10 cellular contexts compared by ENCODE assay signal in the genomic region with DNA sequence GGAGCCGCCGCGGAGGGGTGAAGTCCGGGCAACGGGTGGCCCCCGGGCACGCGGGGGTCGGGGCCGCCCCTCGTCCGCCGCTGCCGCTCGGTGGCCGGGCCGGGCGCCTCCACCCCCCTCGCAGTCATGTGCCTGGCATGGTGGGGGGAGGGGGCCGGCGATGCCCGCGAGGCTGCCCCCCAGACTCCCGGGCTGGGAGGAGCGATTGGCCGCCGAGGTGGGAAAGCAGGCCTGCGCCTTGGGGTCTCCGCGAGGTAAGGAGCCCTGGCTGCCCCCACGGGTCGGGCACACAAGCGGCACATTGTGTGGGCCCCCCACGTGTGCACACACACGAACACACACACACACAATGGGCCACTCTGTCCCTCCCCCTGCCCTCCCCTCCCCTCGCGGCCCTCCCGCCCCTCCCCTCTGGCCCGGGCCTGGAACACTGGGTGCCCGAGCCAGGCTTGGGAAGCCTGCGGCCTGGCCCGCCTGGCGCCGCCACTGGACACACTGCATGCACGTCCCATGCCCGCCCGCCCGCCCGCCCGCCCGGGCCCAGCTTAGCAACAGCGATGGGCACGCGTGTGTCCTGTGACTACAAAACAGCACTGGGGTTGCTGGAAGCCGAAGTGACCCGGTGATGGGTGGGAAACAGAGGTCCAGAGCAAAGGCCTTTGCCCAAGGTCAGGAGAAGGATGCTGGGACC. TPM values are rescaled to one million over a fixed set of nuclear protein-coding genes. Genes with fewer than 3 reads are reported as not detected.
DNase-seq lines count a peak whose midpoint lies in the region; FAIRE-seq and TF ChIP-seq lines count a peak whose summit lies in the region.
"Had no signal": no experiment of that assay in that cellular context is flagged by ENCODE, and none has a peak within 500 bp of the region (broad histone marks: within the 10 kb centered on the region; RNA-seq: fewer than 3 reads in every experiment).

No MANE protein-coding gene starts in this region.

- H3K9me3 ChIP-seq in A673 (ENCODE audit: low read depth, low read length, poor library complexity, severe bottlenecking) = no peaks in the 10 kb centered on the region
- H3K9me3 ChIP-seq in endothelial cell of umbilical vein (replicated peaks; ENCODE audit: control insufficient read depth, insufficient read depth, low read length) = no peaks in the 10 kb centered on the region

- H4K20me1 ChIP-seq in endothelial cell of umbilical vein (replicated peaks; ENCODE audit: control insufficient read depth, extremely low read depth, insufficient read depth, low read length) = no peaks in the 10 kb centered on the region

- no peak for FAIRE-seq in endothelial cell of umbilical vein (lab: Jason Lieb, UNC)
- FAIRE-seq: D721Med had no signal

- H3K27ac ChIP-seq in A673 (ENCODE audit: low read depth, low read length, poor library complexity, severe bottlenecking) (no peak overlapping the region), endothelial cell of umbilical vein (ENCODE audit: insufficient read depth, low read depth, low read length) (no peak overlapping the region)

- H3K4me3 ChIP-seq in A673 (ENCODE audit: low read depth, low read length, poor library complexity, severe bottlenecking) = peak overlapping the region; percentile 46
- peak overlapping the region in 1 of 3 experiments; percentile 40 for H3K4me3 ChIP-seq in endothelial cell of umbilical vein (replicated peaks in 1 of 3; ENCODE audit: insufficient read depth in 1 of 3, low read depth in 1 of 3, low read length in 3 of 3)

- CTCF ChIA-PET in A673 (lab: Charles Lee) (no interaction called here), endothelial cell of umbilical vein (lab: Charles Lee) (interaction anchor here (0.6 kb wide), 1 partner anchor 79 kb away, joined by 3 read pairs; no protein-coding TSS in a partner anchor)

- H3K79me2 ChIP-seq in endothelial cell of umbilical vein (ENCODE audit: control insufficient read depth, insufficient read depth, low read length) = no peaks in the 10 kb centered on the region

- BruUV-seq in A673 (replicated peaks; lab: Mats Ljungman, UMichigan) (no TSS peak), endothelial cell of umbilical vein (replicated peaks; lab: Mats Ljungman, UMichigan) (no TSS peak)

- H3K4me1 ChIP-seq in A673 (ENCODE audit: insufficient read depth, low read length, poor library complexity, severe bottlenecking) (peaks cover 5% of the 10 kb centered on the region), endothelial cell of umbilical vein (ENCODE audit: control insufficient read depth, extremely low read depth, insufficient read depth, low read length) (peaks cover 4% of the 10 kb centered on the region)

- no peak for TF ChIP-seq POLR2A in endothelial cell of umbilical vein (IDR thresholded peaks at IDR 0.05; ENCODE audit: low read depth, low read length)

- TF ChIP-seq CTCF in A673 (conservative IDR thresholded peaks at IDR 0.05; ENCODE audit: low read depth, low read length) (no peak), endothelial cell of umbilical vein (IDR thresholded peaks at IDR 0.05; ENCODE audit: extremely low read depth in 1 of 2, insufficient read depth in 1 of 2, low read depth in 1 of 2, low read length in 2 of 2) (no peak)

- H2AFZ ChIP-seq in endothelial cell of umbilical vein (ENCODE audit: low read depth, low read length) = no peak overlapping the region

- dilution Hi-C loops in endothelial cell of umbilical vein (cut with MboI; ENCODE audit: extremely low pct_ligation_motif_present, low sequenced_read_pairs) = no loop called here

- no peaks in the 10 kb centered on the region for H3K36me3 ChIP-seq in A673 (ENCODE audit: insufficient read depth, low read length, poor library complexity, severe bottlenecking)
- no peaks in the 10 kb centered on the region for H3K36me3 ChIP-seq in endothelial cell of umbilical vein (ENCODE audit: control insufficient read depth in 2 of 2, extremely low read depth in 1 of 2, insufficient read depth in 2 of 2, low read length in 2 of 2)

- H3K27me3 ChIP-seq in A673 (replicated peaks; ENCODE audit: insufficient read depth, low read depth, low read length, poor library complexity) = no peaks in the 10 kb centered on the region
- no peaks in the 10 kb centered on the region for H3K27me3 ChIP-seq in endothelial cell of umbilical vein (ENCODE audit: control insufficient read depth in 2 of 2, insufficient read depth in 2 of 2, low read length in 2 of 2)

- intact Hi-C loops in A673 (cut with micrococcal nuclease; ENCODE audit: unreplicated experiment) (no loop called here), endothelial cell of umbilical vein (cut with micrococcal nuclease) (no loop called here)

- DNase-seq in A673 (ENCODE audit: low spot score) (no peak), M059J (ENCODE audit: low read depth) (peak; percentile 45), endothelial cell of umbilical vein (ENCODE audit: low read depth, low spot score) (peak; percentile 6), midbrain (lab: John Stamatoyannopoulos, UW) (peak; percentile 76), iPS-NIHi11 (ENCODE audit: low spot score) (no peak), GM19240 (ENCODE audit: insufficient read length, low spot score) (no peak), NOMO-1 treated with dmso at 0.1 percent for 144 hours (lab: John Stamatoyannopoulos, UW; ENCODE audit: unreplicated experiment) (no peak), islet precursor cell (no peak)

- H3K9me1 ChIP-seq in endothelial cell of umbilical vein (replicated peaks; ENCODE audit: control insufficient read depth, extremely low read depth, insufficient read depth, low read length) = no peaks in the 10 kb centered on the region

- no peak overlapping the region for H3K4me2 ChIP-seq in endothelial cell of umbilical vein (ENCODE audit: insufficient read depth, low read length)

- no peak overlapping the region for H3K9ac ChIP-seq in endothelial cell of umbilical vein (replicated peaks; ENCODE audit: extremely low read depth, insufficient read depth, low read length)

- POLR2A ChIA-PET in A673 (lab: Charles Lee; ENCODE audit: low non-redundant PET) = no interaction called here
- POLR2A ChIA-PET in endothelial cell of umbilical vein (lab: Charles Lee) = interaction anchor here (0.6 kb wide), 1 partner anchor 21 kb away, joined by 3 read pairs; no protein-coding TSS in a partner anchor

RNA-seq across cellular contexts. Expression of a gene that starts 1.3 kb away (rescaled TPM):
- 41.4 and 49.8 TPM in 2 replicates for total RNA-seq in A673 (2021)
- 13.6 and 24.5 TPM in 2 replicates for total RNA-seq in M059J (2014; rRNA removed; shearing (Covaris generic))
- 23.6 and 28.8 TPM in 2 replicates for total RNA-seq in endothelial cell of umbilical vein
- 22.7 and 22.8 TPM in 2 replicates for polyA plus RNA-seq in endothelial cell of umbilical vein
- 14.4 and 18.5 TPM in 2 replicates for polyA plus RNA-seq in endothelial cell of umbilical vein (2011; cell fraction: cytosol; rRNA removed)
- 23.1 and 36.6 TPM in 2 replicates for polyA plus RNA-seq in endothelial cell of umbilical vein (2011; cell fraction: nucleus; rRNA removed)
- 23.1 and 25.7 TPM in 2 replicates for polyA plus RNA-seq in endothelial cell of umbilical vein (2012)
- 42.5 and 44.1 TPM in 2 replicates for polyA minus RNA-seq in endothelial cell of umbilical vein
- 35.0 TPM for polyA minus RNA-seq in endothelial cell of umbilical vein (2011; cell fraction: cytosol; rRNA and poly(A)+ RNA removed)
- 10.9 and 18.4 TPM in 2 replicates for polyA minus RNA-seq in endothelial cell of umbilical vein (2011; cell fraction: nucleus; rRNA and poly(A)+ RNA removed)

RNA-seq across cellular contexts. Expression of a gene that starts 15.4 kb away (rescaled TPM):
- total RNA-seq in A673 (2021) = 0.52 and 0.60 TPM in 2 replicates
- total RNA-seq in M059J (2014; rRNA removed; shearing (Covaris generic)) = not detected in 2 replicates
- total RNA-seq in endothelial cell of umbilical vein = not detected in 2 replicates
- polyA plus RNA-seq in endothelial cell of umbilical vein = 0.12 and 0.37 TPM in 2 replicates
- polyA plus RNA-seq in endothelial cell of umbilical vein (2011; cell fraction: cytosol; rRNA removed) = not detected in 2 replicates
- 0.42 and 0.59 TPM in 2 replicates for polyA plus RNA-seq in endothelial cell of umbilical vein (2011; cell fraction: nucleus; rRNA removed)
- not detected in 2 replicates for polyA plus RNA-seq in endothelial cell of umbilical vein (2012)
- polyA minus RNA-seq in endothelial cell of umbilical vein = 1.3 TPM in 1 of 2 replicates, not detected in the other
- polyA minus RNA-seq in endothelial cell of umbilical vein (2011; cell fraction: cytosol; rRNA and poly(A)+ RNA removed) = not detected
- not detected in 2 replicates for polyA minus RNA-seq in endothelial cell of umbilical vein (2011; cell fraction: nucleus; rRNA and poly(A)+ RNA removed)
- total RNA-seq: T-helper 1 cell treated with Interleukin-12 subunit alpha and Interleukin-12 subunit beta and Interleukin-4 antibody, amounts not matched to agents 30 ng/mL and 1 ng/mL, for 36 hours had no signal

RNA-seq across cellular contexts. Expression of a gene that starts 35.1 kb away (rescaled TPM):
- total RNA-seq in A673 (2021) (219 and 235 TPM in 2 replicates), endothelial cell of umbilical vein (198 and 203 TPM in 2 replicates)
- total RNA-seq in M059J (2014; rRNA removed; shearing (Covaris generic)) = 384 and 401 TPM in 2 replicates
- polyA plus RNA-seq in endothelial cell of umbilical vein = 169 and 220 TPM in 2 replicates
- 144 and 159 TPM in 2 replicates for polyA plus RNA-seq in endothelial cell of umbilical vein (2011; cell fraction: cytosol; rRNA removed)
- polyA plus RNA-seq in endothelial cell of umbilical vein (2011; cell fraction: nucleus; rRNA removed) = 102 and 112 TPM in 2 replicates
- 263 and 306 TPM in 2 replicates for polyA plus RNA-seq in endothelial cell of umbilical vein (2012)
- polyA minus RNA-seq in endothelial cell of umbilical vein = 170 and 176 TPM in 2 replicates
- polyA minus RNA-seq in endothelial cell of umbilical vein (2011; cell fraction: cytosol; rRNA and poly(A)+ RNA removed) = 67.2 TPM
- polyA minus RNA-seq in endothelial cell of umbilical vein (2011; cell fraction: nucleus; rRNA and poly(A)+ RNA removed) = 28.7 and 51.9 TPM in 2 replicates

RNA-seq across cellular contexts. Expression of a gene that starts 35.6 kb away (rescaled TPM):
- total RNA-seq in A673 (2021) = 7.8 and 8.0 TPM in 2 replicates
- 27.4 and 42.9 TPM in 2 replicates for total RNA-seq in M059J (2014; rRNA removed; shearing (Covaris generic))
- 12.9 and 14.3 TPM in 2 replicates for total RNA-seq in endothelial cell of umbilical vein
- 9.1 and 11.3 TPM in 2 replicates for polyA plus RNA-seq in endothelial cell of umbilical vein
- 5.3 and 6.9 TPM in 2 replicates for polyA plus RNA-seq in endothelial cell of umbilical vein (2011; cell fraction: cytosol; rRNA removed)
- 12.7 and 14.2 TPM in 2 replicates for polyA plus RNA-seq in endothelial cell of umbilical vein (2011; cell fraction: nucleus; rRNA removed)
- 12.1 and 13.4 TPM in 2 replicates for polyA plus RNA-seq in endothelial cell of umbilical vein (2012)
- 8.7 and 10.7 TPM in 2 replicates for polyA minus RNA-seq in endothelial cell of umbilical vein
- 21.5 TPM for polyA minus RNA-seq in endothelial cell of umbilical vein (2011; cell fraction: cytosol; rRNA and poly(A)+ RNA removed)
- polyA minus RNA-seq in endothelial cell of umbilical vein (2011; cell fraction: nucleus; rRNA and poly(A)+ RNA removed) = 6.3 and 11.1 TPM in 2 replicates

RNA-seq across cellular contexts. Expression of a gene that starts 42.0 kb away (rescaled TPM):
- total RNA-seq in A673 (2021) (0.92 and 1.4 TPM in 2 replicates), endothelial cell of umbilical vein (0.35 TPM in 1 of 2 replicates, not detected in the other)
- 0.27 and 1.1 TPM in 2 replicates for total RNA-seq in M059J (2014; rRNA removed; shearing (Covaris generic))
- 0.04 and 0.05 TPM in 2 replicates for polyA plus RNA-seq in endothelial cell of umbilical vein
- 0.09 and 0.14 TPM in 2 replicates for polyA plus RNA-seq in endothelial cell of umbilical vein (2011; cell fraction: cytosol; rRNA removed)
- 0.05 TPM in 1 of 2 replicates, not detected in the other for polyA plus RNA-seq in endothelial cell of umbilical vein (2011; cell fraction: nucleus; rRNA removed)
- 0.19 and 0.29 TPM in 2 replicates for polyA plus RNA-seq in endothelial cell of umbilical vein (2012)
- polyA minus RNA-seq in endothelial cell of umbilical vein = 0.19 and 0.74 TPM in 2 replicates
- polyA minus RNA-seq in endothelial cell of umbilical vein (2011; cell fraction: cytosol; rRNA and poly(A)+ RNA removed) = 22.1 TPM
- polyA minus RNA-seq in endothelial cell of umbilical vein (2011; cell fraction: nucleus; rRNA and poly(A)+ RNA removed) = not detected in 2 replicates
- total RNA-seq: T-helper 1 cell treated with Interleukin-12 subunit alpha and Interleukin-12 subunit beta and Interleukin-4 antibody, amounts not matched to agents 30 ng/mL and 1 ng/mL, for 36 hours had no signal

Comparison
In these comparisons a context has a peak if more than half of its experiments do, and no peak if none do; other contexts are left out.
1. DNase-seq: peak in M059J (single experiment), endothelial cell of umbilical vein (single experiment) and midbrain (single experiment); none in A673 (single experiment), iPS-NIHi11 (single experiment), GM19240 (single experiment), NOMO-1 treated with dmso at 0.1 percent for 144 hours (single experiment) and islet precursor cell (single experiment).